8 cellular contexts compared by ENCODE assay signal in the genomic region with DNA sequence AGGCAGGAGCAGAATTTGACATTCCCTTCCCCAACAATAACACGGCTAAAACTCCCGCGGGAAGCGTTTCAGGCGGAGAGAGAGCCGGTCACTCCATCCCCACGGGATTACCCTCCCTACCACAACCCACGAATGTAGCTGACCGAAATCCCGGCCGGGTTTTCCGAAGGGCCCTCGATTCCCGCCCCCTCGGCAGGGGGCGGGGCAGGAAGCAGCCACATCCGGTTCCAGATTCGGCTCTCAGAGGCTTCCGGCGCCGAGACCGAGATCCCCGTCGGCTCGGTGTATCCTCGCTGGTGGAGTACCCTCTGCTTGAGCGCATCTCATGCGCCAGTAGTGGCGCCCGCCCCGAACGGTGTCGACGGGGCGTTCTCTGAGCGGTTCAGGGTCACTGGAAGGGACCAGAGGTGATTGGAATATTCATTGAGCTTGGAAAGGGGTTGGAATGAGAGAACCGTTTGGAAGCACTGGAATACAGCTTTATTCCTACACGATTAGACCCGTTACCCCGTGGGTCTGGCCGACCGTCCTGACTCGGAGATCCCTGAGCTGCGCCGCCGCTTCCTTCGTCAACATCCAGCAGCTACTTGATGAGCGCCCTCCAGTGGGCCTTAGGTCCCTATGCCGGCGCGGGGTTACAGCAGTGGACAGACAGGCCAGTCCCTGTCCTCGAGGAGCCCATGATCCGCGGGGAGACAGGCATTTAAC. TPM values are rescaled to one million over a fixed set of nuclear protein-coding genes. Genes with fewer than 3 reads are reported as not detected.
DNase-seq lines count a peak whose midpoint lies in the region; ATAC-seq and TF ChIP-seq lines count a peak whose summit lies in the region.

No MANE protein-coding gene starts in this region.

- H3K27me3 ChIP-seq in SU-DHL-6 (ENCODE audit: low read length) = no peaks in the 10 kb centered on the region
- H3K27me3 ChIP-seq in cardiac muscle cell = no peaks in the 10 kb centered on the region
- no peaks in the 10 kb centered on the region for H3K27me3 ChIP-seq in transverse colon

- H3K9me3 Mint-ChIP-seq in activated naive CD8-positive, alpha-beta T cell treated with anti-CD3 and anti-CD28 coated beads, Interleukin-2, amount 50 U/mL, for 24 hours = no peaks in the 10 kb centered on the region

- no peaks in the 10 kb centered on the region for H3K9me2 ChIP-seq in SU-DHL-6 (replicated peaks; ENCODE audit: insufficient read depth, low read length)

- DNase-seq in NCI-H1417 treated with DMSO at 0.1 percent for 48 hours (lab: John Stamatoyannopoulos, UW) (peak; percentile 45), cardiac muscle cell (ENCODE audit: low read depth in 1 of 2, low spot score in 1 of 2) (peak; percentile 93 to 96), pons (ENCODE audit: low spot score) (peak; percentile 89), transverse colon (peak; percentile 95)
- DNase-seq in activated naive CD8-positive, alpha-beta T cell treated with anti-CD3 and anti-CD28 coated beads, Interleukin-2, amount 50 U/mL, for 24 hours = peak; percentile 96

- ATAC-seq in HG02840 (IDR thresholded peaks at IDR 0.05; ENCODE audit: low FRiP score, unreplicated experiment) = peak; percentile 63
- peak; percentile 86 for ATAC-seq in activated naive CD8-positive, alpha-beta T cell treated with anti-CD3 and anti-CD28 coated beads, Interleukin-2, amount 50 U/mL, for 24 hours

- intact Hi-C loops in transverse colon (cut with DNase I; ENCODE audit: low total_unique reads) = no loop called here

- no peaks in the 10 kb centered on the region for H3K27me3 Mint-ChIP-seq in activated naive CD8-positive, alpha-beta T cell treated with anti-CD3 and anti-CD28 coated beads, Interleukin-2, amount 50 U/mL, for 24 hours

- H3K27ac ChIP-seq in SU-DHL-6 (ENCODE audit: low read depth, low read length) (peak overlapping the region; percentile 89), cardiac muscle cell (peak overlapping the region; percentile 95), transverse colon (peak overlapping the region; percentile 97 to 99 (median 98))

- H3K4me2 ChIP-seq in SU-DHL-6 (ENCODE audit: low read depth, low read length, poor library complexity, severe bottlenecking) = peak overlapping the region; percentile 90

- H3K4me3 ChIP-seq in GM12875 (ENCODE audit: low read depth, low read length) (peak overlapping the region; percentile 62), SU-DHL-6 (ENCODE audit: insufficient read depth, low read length, poor library complexity, severe bottlenecking) (peak overlapping the region; percentile 97), cardiac muscle cell (peak overlapping the region; percentile 97), transverse colon (peak overlapping the region; percentile 63 to 90 (median 87))

- H3K79me2 ChIP-seq in SU-DHL-6 (ENCODE audit: insufficient read depth, low read length) = peaks cover 20% of the 10 kb centered on the region

- WGBS in transverse colon (ENCODE audit: low coverage in 1 of 2), 2 donors = 0% methylated on average over 49 of the region's 54 CpGs; no CpG with 5 or more reads in 1 of the 2 donors

- peak overlapping the region; percentile 56 for H2AFZ ChIP-seq in SU-DHL-6 (ENCODE audit: low read depth, low read length, severe bottlenecking)

- H4K20me1 ChIP-seq in SU-DHL-6 (ENCODE audit: low read depth, low read length) = no peaks in the 10 kb centered on the region

- H3K36me3 ChIP-seq in SU-DHL-6 (ENCODE audit: low read length) (peaks cover 4% of the 10 kb centered on the region; the same call in 1 of the 2 replicates), cardiac muscle cell (peaks cover 5% of the 10 kb centered on the region), transverse colon (peaks cover 0 to 7% (median 2%) of the 10 kb centered on the region in 4 donors)

- H3K9ac ChIP-seq in SU-DHL-6 (ENCODE audit: low read length) = peak overlapping the region; percentile 96

- H3F3A ChIP-seq in SU-DHL-6 (ENCODE audit: insufficient read depth) = peaks cover 27% of the 10 kb centered on the region

- H3K4me1 ChIP-seq in cardiac muscle cell (ENCODE audit: low read depth) = peaks cover 3% of the 10 kb centered on the region
- peaks cover 10 to 33% (median 23%) of the 10 kb centered on the region in 4 donors for H3K4me1 ChIP-seq in transverse colon

- no peaks in the 10 kb centered on the region for H3K9me3 ChIP-seq in SU-DHL-6 (ENCODE audit: insufficient read depth, low read length)
- no peaks in the 10 kb centered on the region for H3K9me3 ChIP-seq in cardiac muscle cell (ENCODE audit: low read depth)
- no peaks in the 10 kb centered on the region for H3K9me3 ChIP-seq in transverse colon

- peak; percentile 3 for TF ChIP-seq EP300 in transverse colon (IDR thresholded peaks at IDR 0.05; ENCODE audit: low read depth)

- TF ChIP-seq POLR2A in transverse colon (IDR thresholded peaks at IDR 0.05) = peak; percentile 84

- peaks cover 40% of the 10 kb centered on the region for H3K4me1 Mint-ChIP-seq in activated naive CD8-positive, alpha-beta T cell treated with anti-CD3 and anti-CD28 coated beads, Interleukin-2, amount 50 U/mL, for 24 hours

- peak overlapping the region; percentile 93 for H3K4me3 Mint-ChIP-seq in activated naive CD8-positive, alpha-beta T cell treated with anti-CD3 and anti-CD28 coated beads, Interleukin-2, amount 50 U/mL, for 24 hours

- H3K27ac Mint-ChIP-seq in activated naive CD8-positive, alpha-beta T cell treated with anti-CD3 and anti-CD28 coated beads, Interleukin-2, amount 50 U/mL, for 24 hours = peak overlapping the region; percentile 98

- peaks cover 35% of the 10 kb centered on the region for H3K36me3 Mint-ChIP-seq in activated naive CD8-positive, alpha-beta T cell treated with anti-CD3 and anti-CD28 coated beads, Interleukin-2, amount 50 U/mL, for 24 hours (ENCODE audit: low read depth)

- in situ Hi-C loops in transverse colon (cut with MboI; ENCODE audit: low pct_ligation_motif_present in 1 of 4, low pct_unique_long_range_greater_than_20kb in 1 of 4, low sequenced_read_pairs in 3 of 4) = no loop called here

- TF ChIP-seq CTCF in GM12875 (IDR thresholded peaks at IDR 0.05; ENCODE audit: borderline replicate concordance, insufficient read depth, low read depth, low read length) (peak; percentile 70), SU-DHL-6 (IDR thresholded peaks at IDR 0.05; ENCODE audit: insufficient read depth, low read length, poor library complexity, severe bottlenecking) (peak; percentile 96), cardiac muscle cell (IDR thresholded peaks at IDR 0.05; ENCODE audit: low read depth, low read length) (peak; percentile 85), transverse colon (IDR thresholded peaks at IDR 0.05) (peak; percentile 66 to 87 (median 79))

RNA-seq across cellular contexts. Expression of a gene that starts 0.6 kb away (rescaled TPM):
- total RNA-seq in cardiac muscle cell (61.8 and 89.8 TPM in 2 replicates), transverse colon (10 to 100 TPM; 21.3 to 70.3 (median 25.8) TPM)
- polyA plus RNA-seq in cardiac muscle cell = 86.1 and 115 TPM in 2 replicates

RNA-seq across cellular contexts. Expression of a gene that starts 10.0 kb away (rescaled TPM):
- 72.8 and 95.3 TPM in 2 replicates for total RNA-seq in cardiac muscle cell
- polyA plus RNA-seq in cardiac muscle cell = 34.2 and 35.1 TPM in 2 replicates
- 10 to 100 TPM in 3 of 4 donors, not detected in 1; 23.6 to 39.8 (median 28.1) TPM for total RNA-seq in transverse colon

RNA-seq across cellular contexts. Expression of a gene that starts 10.4 kb away (rescaled TPM):
- total RNA-seq in cardiac muscle cell (34.8 and 58.9 TPM in 2 replicates), transverse colon (10 to 100 TPM; 25.0 to 87.2 (median 55.8) TPM)
- 46.3 and 70.4 TPM in 2 replicates for polyA plus RNA-seq in cardiac muscle cell

RNA-seq across cellular contexts. Expression of a gene that starts 14.5 kb away (rescaled TPM):
- 29.9 and 36.4 TPM in 2 replicates for total RNA-seq in cardiac muscle cell
- 30.8 and 39.2 TPM in 2 replicates for polyA plus RNA-seq in cardiac muscle cell
- 100 to 1,000 TPM; 175 to 423 (median 217) TPM for total RNA-seq in transverse colon

RNA-seq across cellular contexts. Expression of a gene that starts 18.2 kb away (rescaled TPM):
- total RNA-seq in cardiac muscle cell (37.0 and 48.0 TPM in 2 replicates), transverse colon (10 to 100 TPM; 10.1 to 31.8 (median 17.2) TPM)
- 29.1 and 40.7 TPM in 2 replicates for polyA plus RNA-seq in cardiac muscle cell

Comparison
In these comparisons a context has a peak if more than half of its experiments do, and no peak if none do; other contexts are left out.
1. Peak in every context shown above with its lines: DNase-seq, ATAC-seq, H3K4me3 ChIP-seq and H3K27ac ChIP-seq.
2. DNase-seq: peak in every context shown above with its lines; median percentile 96 in activated naive CD8-positive, alpha-beta T cell treated with anti-CD3 and anti-CD28 coated beads, Interleukin-2, amount 50 U/mL, for 24 hours; 95 in transverse colon; 94 in cardiac muscle cell; 89 in pons; 45 in NCI-H1417 treated with DMSO at 0.1 percent for 48 hours.